In genomic region chr3:19022546-19022945, GRCh38 we compare ENCODE assay signal across 7 cellular contexts.
"Had no signal": no experiment of that assay in that cellular context is flagged by ENCODE, and none has a peak within 500 bp of the region (broad histone marks: within the 10 kb centered on the region; RNA-seq: fewer than 3 reads in every experiment).

No MANE protein-coding gene starts in this region.

- DNase-seq: IMR-90, KBM-7, KG1 had no signal

- H3K27ac ChIP-seq: HL-60 had no signal

- H3K4me3 ChIP-seq: K562 had no signal

- FAIRE-seq: HepG2, HTR-8/SVneo, K562 had no signal

- ATAC-seq: HepG2, K562 had no signal
